In the genomic region with DNA sequence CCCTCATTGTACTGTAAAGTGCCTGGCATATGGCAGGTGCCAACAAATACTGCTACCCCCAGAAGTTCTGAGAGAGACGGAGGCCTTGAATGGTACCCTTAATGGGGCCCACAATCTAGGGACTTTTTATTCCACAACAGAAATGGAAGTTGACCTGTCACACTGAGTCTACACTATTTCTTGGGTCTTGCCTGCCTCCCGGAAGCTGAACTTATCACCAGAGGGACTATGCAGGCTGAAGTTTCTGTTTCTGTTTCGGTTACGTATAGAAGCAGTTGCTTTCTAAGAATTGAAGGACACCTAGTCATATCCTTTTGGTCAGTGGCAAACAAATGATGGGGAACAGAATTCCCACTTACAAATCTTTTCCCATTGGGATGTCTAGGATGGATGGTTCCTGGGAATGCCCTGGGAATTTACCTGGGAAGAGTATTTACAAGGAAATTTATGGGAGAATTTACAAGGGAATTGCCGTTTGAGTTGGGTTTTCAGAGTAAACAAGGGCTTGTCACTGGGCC, we compare ENCODE assay signal across 9 cellular contexts.
DNase-seq lines count a peak whose midpoint lies in the region; ATAC-seq and TF ChIP-seq lines count a peak whose summit lies in the region.
"Had no signal": no experiment of that assay in that cellular context is flagged by ENCODE, and none has a peak within 500 bp of the region (broad histone marks: within the 10 kb centered on the region; RNA-seq: fewer than 3 reads in every experiment).

No MANE protein-coding gene starts in this region.

- peak; percentile 81 to 85 for ATAC-seq in CD4-positive, CD25-positive, alpha-beta regulatory T cell (ENCODE audit: low read depth in 2 of 2)
- ATAC-seq in GM19397 (IDR thresholded peaks at IDR 0.05; ENCODE audit: unreplicated experiment) = peak; percentile 65
- peak; percentile 82 for ATAC-seq in HG03439 (IDR thresholded peaks at IDR 0.05; ENCODE audit: unreplicated experiment)
- ATAC-seq in stimulated activated naive B cell treated with anti-CD40 and anti-IgM and Interleukin-4, amounts not matched to agents 10 μg/mL and 1 μg/mL and 100 μg/mL, for 72 hours (replicated peaks) = peak; percentile 81 to 85

- peak overlapping the region; percentile 70 for H3K27ac ChIP-seq in CD4-positive, CD25-positive, alpha-beta regulatory T cell (ENCODE audit: insufficient read depth, low read length, poor library complexity, severe bottlenecking)
- no peak overlapping the region for H3K27ac ChIP-seq in mammary epithelial cell (ENCODE audit: insufficient read depth, low read depth, low read length)
- H3K27ac ChIP-seq: parathyroid adenoma had no signal

- 99% methylated on average over 5 of the region's 5 CpGs for WGBS in mammary epithelial cell (ENCODE audit: low coverage, missing lambda C conversion rate)

- peak overlapping the region; percentile 93 to 98 (median 98) for H3K27ac Mint-ChIP-seq in CD4-positive, CD25-positive, alpha-beta regulatory T cell
- peak overlapping the region; percentile 94 for H3K27ac Mint-ChIP-seq in stimulated activated naive B cell treated with anti-CD40 and anti-IgM and Interleukin-4, amounts not matched to agents 10 μg/mL and 1 μg/mL and 100 μg/mL, for 72 hours

- in situ Hi-C loops in mammary epithelial cell (cut with MboI; ENCODE audit: low sequenced_read_pairs in 2 of 2) = no loop called here

- dilution Hi-C loops in mammary epithelial cell (cut with HindIII; ENCODE audit: low sequenced_read_pairs) = no loop called here

- H3K36me3 Mint-ChIP-seq in CD4-positive, CD25-positive, alpha-beta regulatory T cell = peaks cover 3% of the 10 kb centered on the region
- H3K36me3 Mint-ChIP-seq in stimulated activated naive B cell treated with anti-CD40 and anti-IgM and Interleukin-4, amounts not matched to agents 10 μg/mL and 1 μg/mL and 100 μg/mL, for 72 hours = peaks cover 1 to 10% of the 10 kb centered on the region in 2 donors

- H3K9me3 ChIP-seq in CD4-positive, CD25-positive, alpha-beta regulatory T cell (ENCODE audit: control insufficient read depth in 2 of 2, low read length in 2 of 2) = no peaks in the 10 kb centered on the region
- peaks cover 3% of the 10 kb centered on the region for H3K9me3 ChIP-seq in mammary epithelial cell (replicated peaks; ENCODE audit: insufficient read depth, low read length)

- intact Hi-C loops in mammary epithelial cell (cut with micrococcal nuclease) = no loop called here

- H3K79me2 ChIP-seq in mammary epithelial cell (ENCODE audit: insufficient read depth, low read length) = no peaks in the 10 kb centered on the region
- H3K79me2 ChIP-seq: parathyroid adenoma had no signal

- no peak for TF ChIP-seq CTCF in mammary epithelial cell (conservative IDR thresholded peaks at IDR 0.05 in 1 of 2, IDR thresholded peaks at IDR 0.05 in 1 of 2; ENCODE audit: extremely low read depth in 1 of 2, insufficient read depth in 1 of 2, low read depth in 1 of 2, low read length in 2 of 2)

- H2AFZ ChIP-seq in mammary epithelial cell (ENCODE audit: low read depth, low read length) = no peak overlapping the region
- H2AFZ ChIP-seq: parathyroid adenoma had no signal

- no peaks in the 10 kb centered on the region for H3K27me3 ChIP-seq in CD4-positive, CD25-positive, alpha-beta regulatory T cell (ENCODE audit: control insufficient read depth, insufficient read depth, low read length)
- no peaks in the 10 kb centered on the region for H3K27me3 ChIP-seq in mammary epithelial cell (ENCODE audit: insufficient read depth, low read length)

- peak overlapping the region; percentile 83 for H3K4me3 ChIP-seq in CD4-positive, CD25-positive, alpha-beta regulatory T cell (ENCODE audit: low read depth, low read length)
- no peak overlapping the region for H3K4me3 ChIP-seq in mammary epithelial cell (replicated peaks in 1 of 3; ENCODE audit: insufficient read depth in 1 of 3, low read depth in 2 of 3, low read length in 3 of 3)

- peaks cover 8 to 18% (median 15%) of the 10 kb centered on the region in 4 donors for H3K4me1 Mint-ChIP-seq in CD4-positive, CD25-positive, alpha-beta regulatory T cell
- peaks cover 40 to 44% of the 10 kb centered on the region in 2 donors for H3K4me1 Mint-ChIP-seq in stimulated activated naive B cell treated with anti-CD40 and anti-IgM and Interleukin-4, amounts not matched to agents 10 μg/mL and 1 μg/mL and 100 μg/mL, for 72 hours

- H3K36me3 ChIP-seq in CD4-positive, CD25-positive, alpha-beta regulatory T cell (ENCODE audit: control insufficient read depth, insufficient read depth, low read length) = no peaks in the 10 kb centered on the region
- H3K36me3 ChIP-seq in mammary epithelial cell (ENCODE audit: insufficient read depth, low read length) = no peaks in the 10 kb centered on the region

- peak in 2 of 3 donors; percentile 62 to 92 for DNase-seq in CD4-positive, CD25-positive, alpha-beta regulatory T cell
- DNase-seq in activated effector memory CD4-positive, alpha-beta T cell treated with Interleukin-2 at 50 U/mL for 16 hours = peak; percentile 1
- DNase-seq in stimulated activated naive B cell treated with anti-CD40 and anti-IgM and Interleukin-4, amounts not matched to agents 10 μg/mL and 1 μg/mL and 100 μg/mL, for 72 hours = peak; percentile 30
- DNase-seq in NCI-H187 (lab: John Stamatoyannopoulos, UW) (no peak), hippocampal formation (lab: John Stamatoyannopoulos, UW) (no peak), mammary epithelial cell (no peak)

- H3K9me3 Mint-ChIP-seq in CD4-positive, CD25-positive, alpha-beta regulatory T cell = no peaks in the 10 kb centered on the region
- H3K9me3 Mint-ChIP-seq in stimulated activated naive B cell treated with anti-CD40 and anti-IgM and Interleukin-4, amounts not matched to agents 10 μg/mL and 1 μg/mL and 100 μg/mL, for 72 hours = no peaks in the 10 kb centered on the region

- CTCF ChIA-PET in mammary epithelial cell (lab: Charles Lee; ENCODE audit: low non-redundant PET) = no interaction called here

- H3K27me3 Mint-ChIP-seq in CD4-positive, CD25-positive, alpha-beta regulatory T cell = no peaks in the 10 kb centered on the region
- no peaks in the 10 kb centered on the region for H3K27me3 Mint-ChIP-seq in stimulated activated naive B cell treated with anti-CD40 and anti-IgM and Interleukin-4, amounts not matched to agents 10 μg/mL and 1 μg/mL and 100 μg/mL, for 72 hours

- H3K4me3 Mint-ChIP-seq in CD4-positive, CD25-positive, alpha-beta regulatory T cell = peak overlapping the region; percentile 61 to 89 (median 86)
- peak overlapping the region; percentile 70 to 73 for H3K4me3 Mint-ChIP-seq in stimulated activated naive B cell treated with anti-CD40 and anti-IgM and Interleukin-4, amounts not matched to agents 10 μg/mL and 1 μg/mL and 100 μg/mL, for 72 hours

- no peaks in the 10 kb centered on the region for H4K20me1 ChIP-seq in mammary epithelial cell (ENCODE audit: insufficient read depth, low read length)

- no peak overlapping the region for H3K9ac ChIP-seq in mammary epithelial cell (ENCODE audit: insufficient read depth, low read length)
- H3K9ac ChIP-seq: parathyroid adenoma had no signal

- BruUV-seq in mammary epithelial cell (replicated peaks; lab: Mats Ljungman, UMichigan) = no TSS peak

- peaks cover 10% of the 10 kb centered on the region for H3K4me1 ChIP-seq in CD4-positive, CD25-positive, alpha-beta regulatory T cell (ENCODE audit: control insufficient read depth, insufficient read depth, low read length, poor library complexity, severe bottlenecking)
- peaks cover 32% of the 10 kb centered on the region for H3K4me1 ChIP-seq in mammary epithelial cell (ENCODE audit: insufficient read depth, low read length)
- H3K4me1 ChIP-seq: parathyroid adenoma had no signal

- no peak overlapping the region for H3K4me2 ChIP-seq in mammary epithelial cell (ENCODE audit: insufficient read depth, low read depth, low read length)

Comparison
In these comparisons a context has a peak if more than half of its experiments do, and no peak if none do; other contexts are left out.
1. DNase-seq: peak in CD4-positive, CD25-positive, alpha-beta regulatory T cell (2 of 3), activated effector memory CD4-positive, alpha-beta T cell treated with Interleukin-2 at 50 U/mL for 16 hours (single experiment) and stimulated activated naive B cell treated with anti-CD40 and anti-IgM and Interleukin-4, amounts not matched to agents 10 μg/mL and 1 μg/mL and 100 μg/mL, for 72 hours (single experiment); none in NCI-H187 (0 of 2), hippocampal formation (0 of 2) and mammary epithelial cell (single experiment).
2. Peak in every context shown above with its lines, with median percentiles within 50 percentile points of each other: ATAC-seq.